ENCODE assay signal across 8 cellular contexts in genomic region chr17:70168979-70169706, GRCh38. TPM values are rescaled to one million over a fixed set of nuclear protein-coding genes. Genes with fewer than 3 reads are reported as not detected.
DNase-seq lines count a peak whose midpoint lies in the region; ATAC-seq and TF ChIP-seq lines count a peak whose summit lies in the region.

TSS of gene KCNJ2 (plus strand) at chr17:70169532. CDS start at chr17:70175040, 5,508 bp downstream.

- ATAC-seq in GM21423 (IDR thresholded peaks at IDR 0.05; ENCODE audit: unreplicated experiment), result peak; percentile 97

- WGBS in tibial nerve, 2 donors, result 1% methylated on average over 41 to 65 of the region's 67 CpGs

- H3K36me3 Mint-ChIP-seq in neural crest cell (ENCODE audit: low read depth), result no peaks in the 10 kb centered on the region

- peak in 1 of 2 donors; percentile 77 for TF ChIP-seq EP300 in tibial nerve (IDR thresholded peaks at IDR 0.05)

- peak within 1 kb of the TSS; percentile 45 to 84 (median 72) for H3K27ac ChIP-seq in tibial nerve

- no peaks in the 10 kb centered on the region for H3K9me3 ChIP-seq in NT2/D1 (ENCODE audit: insufficient read depth, low read length)
- H3K9me3 ChIP-seq in tibial nerve, result no peaks in the 10 kb centered on the region

- H3K36me3 ChIP-seq in NT2/D1 (ENCODE audit: insufficient read depth, insufficient read length, low read length) (no peaks in the 10 kb centered on the region), tibial nerve (no peaks in the 10 kb centered on the region)

- H3K4me1 Mint-ChIP-seq in neural crest cell, result peaks cover 28% of the 10 kb centered on the region

- TF ChIP-seq CTCF in neural crest cell (conservative IDR thresholded peaks at IDR 0.05) (no peak), tibial nerve (IDR thresholded peaks at IDR 0.05) (peak in 2 of 5 experiments; percentile 12 to 25)

- H3K4me1 ChIP-seq in NT2/D1 (ENCODE audit: insufficient read depth, insufficient read length) (no peaks in the 10 kb centered on the region), tibial nerve (peaks cover 0 to 31% (median 3%) of the 10 kb centered on the region in 4 donors)

- H3K27me3 ChIP-seq in NT2/D1 (ENCODE audit: insufficient read depth, insufficient read length) (peaks cover 19% of the 10 kb centered on the region), tibial nerve (peaks cover 0 to 11% of the 10 kb centered on the region in 2 donors)

- H3K9ac ChIP-seq in NT2/D1 (ENCODE audit: insufficient read length, low read depth), result peak within 1 kb of the TSS; percentile 76

- H3K4me3 ChIP-seq in NT2/D1 (ENCODE audit: insufficient read length, low read depth), result peak within 1 kb of the TSS; percentile 66
- H3K4me3 ChIP-seq in tibial nerve, result peak within 1 kb of the TSS; percentile 48 to 63 (median 52)

- peak; percentile 98 for DNase-seq in DMS 273 (lab: John Stamatoyannopoulos, UW; ENCODE audit: unreplicated experiment)
- DNase-seq in HT1080 (ENCODE audit: low read depth), result peak; percentile 85
- peak; percentile 59 for DNase-seq in NT2/D1 (ENCODE audit: low read depth, low spot score)
- DNase-seq in activated gamma-delta T cell treated with anti-CD3 and anti-CD28 coated beads, Interleukin-2, amount 50 U/mL, for 16 hours (ENCODE audit: low read depth), result peak; percentile 18
- peak; percentile 90 for DNase-seq in germinal center (ENCODE audit: low spot score)
- DNase-seq in neural crest cell (ENCODE audit: low read depth, low spot score), result peak; percentile 80
- DNase-seq in tibial nerve (ENCODE audit: low spot score in 2 of 2), result peak; percentile 63 to 64

- peak; percentile 40 to 77 for TF ChIP-seq POLR2A in tibial nerve (IDR thresholded peaks at IDR 0.05)

- peaks cover under 1% of the 10 kb centered on the region for H3K9me3 Mint-ChIP-seq in neural crest cell

- peaks cover 40% of the 10 kb centered on the region for H3K27me3 Mint-ChIP-seq in neural crest cell (ENCODE audit: low read depth)

- H3K4me3 Mint-ChIP-seq in neural crest cell, result peak within 1 kb of the TSS; percentile 93

- H3K27ac Mint-ChIP-seq in neural crest cell (ENCODE audit: unreplicated experiment), result peak within 1 kb of the TSS; percentile 1

RNA-seq across cellular contexts. Expression of gene KCNJ2, which starts in this region (rescaled TPM):
- total RNA-seq in HT1080 (2014; rRNA removed; shearing (Covaris generic)), result 0.43 and 0.66 TPM in 2 replicates
- polyA plus RNA-seq in HT1080 (2015; cell fraction: cytosol; rRNA removed), result 0.62 and 0.96 TPM in 2 replicates
- 1.5 and 1.7 TPM in 2 replicates for polyA plus RNA-seq in HT1080 (2015; cell fraction: nucleus; rRNA removed)
- total RNA-seq in neural crest cell (0.47 and 0.48 TPM in 2 replicates), tibial nerve (10 to 100 TPM in 1 of 4 donors, 1 to 10 TPM in 3; 2.7 to 18.0 (median 6.7) TPM)

Comparison
In these comparisons a context has a peak if more than half of its experiments do, and no peak if none do; other contexts are left out.
1. Peak in every context shown above with its lines: DNase-seq, ATAC-seq, H3K4me3 ChIP-seq and H3K27ac ChIP-seq.
2. Peak in DNase-seq in neural crest cell; RNA of the gene not detected or under 1 TPM.
3. DNase-seq: peak in every context shown above with its lines; median percentile 98 in DMS 273; 90 in germinal center; 85 in HT1080; 80 in neural crest cell; 64 in tibial nerve; 59 in NT2/D1; 18 in activated gamma-delta T cell treated with anti-CD3 and anti-CD28 coated beads, Interleukin-2, amount 50 U/mL, for 16 hours.